In genomic region chr7:99127636-99128035, GRCh38 we compare ENCODE assay signal across 18 cellular contexts. TPM values are rescaled to one million over a fixed set of nuclear protein-coding genes. Genes with fewer than 3 reads are reported as not detected.
DNase-seq lines count a peak whose midpoint lies in the region; ATAC-seq, FAIRE-seq and TF ChIP-seq lines count a peak whose summit lies in the region.
"Had no signal": no experiment of that assay in that cellular context is flagged by ENCODE, and none has a peak within 500 bp of the region (broad histone marks: within the 10 kb centered on the region; RNA-seq: fewer than 3 reads in every experiment).

No MANE protein-coding gene starts in this region.

- intact Hi-C loops in ascending aorta (cut with DNase I): loop anchor here (2.0 kb wide), 1 partner anchor 15 kb away; no protein-coding TSS in a partner anchor

- no peak for ATAC-seq in HG02678 (IDR thresholded peaks at IDR 0.05; ENCODE audit: unreplicated experiment)
- ATAC-seq: activated T-cell treated with anti-CD3 and anti-CD28 coated beads, Interleukin-2, amount 50 U/mL, for 4 hours; T-helper 17 cell had no signal

- DNase-seq in ascending aorta (ENCODE audit: low spot score in 2 of 2) (no peak), superior temporal gyrus (ENCODE audit: extremely low spot score) (peak; percentile 68), UCSD-AML1 (lab: John Stamatoyannopoulos, UW; ENCODE audit: unreplicated experiment) (no peak), D341Med (ENCODE audit: low spot score) (no peak), SIG-M5 treated with dmso at 0.1 percent for 504 hours (lab: John Stamatoyannopoulos, UW; ENCODE audit: unreplicated experiment) (no peak)
- DNase-seq: activated CD4-positive, alpha-beta T cell treated with anti-CD3 and anti-CD28 coated beads, Interleukin-2, amount 10 ng/mL, durations not matched to agents 7 days and 5 days; activated T-cell treated with anti-CD3 and anti-CD28 coated beads, Interleukin-2, amount 50 U/mL, for 4 hours; DMS79 treated with DMSO at 0.1 percent for 48 hours; Kasumi-1; NCI-H2029 treated with DMSO at 0.1 percent for 48 hours; RPMI8226; stimulated activated CD4-positive, alpha-beta T cell treated with anti-CD3 and anti-CD28 coated beads, Interleukin-15, amount 100 ng/mL, for 24 hours; T-helper 17 cell had no signal

- H3K27ac ChIP-seq in HEK293 (ENCODE audit: extremely low read depth, low read depth, low read length): no peak overlapping the region
- H3K27ac ChIP-seq in ascending aorta: peak overlapping the region; percentile 72 to 89

- H3K4me3 ChIP-seq in HEK293 (ENCODE audit: low read depth, low read length) (no peak overlapping the region), ascending aorta (peak overlapping the region; percentile 19 to 37)
- H3K4me3 ChIP-seq: BLaER1 treated with 17β-estradiol and CSF1 and Interleukin-3, amounts not matched to agents 10 nM and 100 nM; coronary artery had no signal

- CTCF ChIA-PET in HEK293 (lab: Yijun Ruan, JAX): interaction anchor here (0.6 to 1.4 kb wide), 3 partner anchors 10 to 90 kb away, joined by 3 to 7 read pairs (median 5); no protein-coding TSS in a partner anchor

- TF ChIP-seq CTCF in HEK293 (tag by site-specific recombination; IDR thresholded peaks at IDR 0.05) (no peak), ascending aorta (IDR thresholded peaks at IDR 0.05) (no peak)

- H3K9me3 ChIP-seq in HEK293 (ENCODE audit: control insufficient read depth, insufficient read depth, low read depth, low read length): no peaks in the 10 kb centered on the region
- no peaks in the 10 kb centered on the region for H3K9me3 ChIP-seq in ascending aorta

- no peaks in the 10 kb centered on the region for H3K27me3 ChIP-seq in ascending aorta
- H3K27me3 ChIP-seq: BLaER1 treated with 17β-estradiol and CSF1 and Interleukin-3, amounts not matched to agents 10 nM and 100 nM had no signal

- POLR2A ChIA-PET in HEK293 (lab: Yijun Ruan, JAX): no interaction called here

- H3K36me3 ChIP-seq in HEK293 (ENCODE audit: control insufficient read depth in 2 of 2, insufficient read depth in 1 of 2, low read length in 2 of 2) (no peaks in the 10 kb centered on the region), ascending aorta (no peaks in the 10 kb centered on the region)

- H3K4me1 ChIP-seq in HEK293 (ENCODE audit: control insufficient read depth, insufficient read depth, low read length) (0 out of 2 replicates have a peak, but pooled peaks cover 6% of the 10 kb centered on the region), ascending aorta (peaks cover 22 to 70% of the 10 kb centered on the region in 2 donors)

- FAIRE-seq in islet of Langerhans (lab: Jason Lieb, UNC): peak; percentile 5

TF ChIP-seq in HEK293, 187 proteins besides CTCF, POLR2A, EP300 and RAD21:
- TF ChIP-seq ZNF26 (tag by site-specific recombination; IDR thresholded peaks at IDR 0.05): no peak
- TF ChIP-seq ZNF121 (tag by site-specific recombination; IDR thresholded peaks at IDR 0.05): 0 out of 2 replicates have a peak, but pooled peaks have one; percentile 3
TF ChIP-seq in HEK293: peak in this region for 1.

RNA-seq across cellular contexts. Expression of gene SMURF1, which starts 16.3 kb away (rescaled TPM):
- 26.5 TPM for total RNA-seq in ascending aorta
